Comparison of ENCODE assay signal across 6 cellular contexts in genomic region chr12:1099618-1100017, GRCh38.
DNase-seq lines count a peak whose midpoint lies in the region; ATAC-seq and TF ChIP-seq lines count a peak whose summit lies in the region.
"Not testable (repeated sequence)": the region's sequence is repeated elsewhere in the genome, so short reads cannot be mapped to it uniquely, and the experiment has no call there.

No MANE protein-coding gene starts in this region.

- peaks cover 30% of the 10 kb centered on the region for H3K4me1 Mint-ChIP-seq in activated T-helper 1 cell treated with anti-CD3 and anti-CD28 coated beads, Interleukin-12 subunit alpha, Interleukin-12 subunit beta, Interleukin-2, Interleukin-4 antibody, amounts not matched to agents 30 ng/mL and 10 ng/mL and 1 ng/mL, durations not matched to agents 14 hours and 24 hours and 36 hours (ENCODE audit: low read depth)
- peaks cover 57% of the 10 kb centered on the region for H3K4me1 Mint-ChIP-seq in stimulated activated naive CD8-positive, alpha-beta T cell treated with anti-CD3 and anti-CD28 coated beads, Interleukin-15, amount 100 ng/mL, for 72 hours

- H4K20me1 ChIP-seq in OCI-LY3 (ENCODE audit: insufficient read depth, low read length), result peaks cover 19% of the 10 kb centered on the region; the same call in 1 of the 2 replicates

- ATAC-seq in activated naive CD4-positive, alpha-beta T cell treated with anti-CD3 and anti-CD28 coated beads, Interleukin-2, amount 50 U/mL, for 72 hours, result peak; percentile 58 to 61
- peak; percentile 21 for ATAC-seq in stimulated activated naive CD8-positive, alpha-beta T cell treated with anti-CD3 and anti-CD28 coated beads, Interleukin-15, amount 100 ng/mL, for 72 hours

- H3K9ac ChIP-seq in OCI-LY3 (ENCODE audit: low read length), result not testable (repeated sequence)

- DNase-seq in activated T-helper 1 cell treated with anti-CD3 and anti-CD28 coated beads, Interleukin-12 subunit alpha, Interleukin-12 subunit beta, Interleukin-2, Interleukin-4 antibody, amounts not matched to agents 30 ng/mL and 10 ng/mL and 1 ng/mL, durations not matched to agents 14 hours and 24 hours and 36 hours (ENCODE audit: low spot score); activated naive CD4-positive, alpha-beta T cell treated with anti-CD3 and anti-CD28 coated beads, Interleukin-2, amount 50 U/mL, for 72 hours (ENCODE audit: low spot score in 2 of 2); cardiac muscle cell (ENCODE audit: low read depth in 1 of 2, low spot score in 1 of 2); stimulated activated naive CD8-positive, alpha-beta T cell treated with anti-CD3 and anti-CD28 coated beads, Interleukin-15, amount 100 ng/mL, for 72 hours: not testable (repeated sequence)

- peak overlapping the region; percentile 13 for H3K4me2 ChIP-seq in OCI-LY3 (ENCODE audit: low read length)

- H3K4me3 Mint-ChIP-seq in activated T-helper 1 cell treated with anti-CD3 and anti-CD28 coated beads, Interleukin-12 subunit alpha, Interleukin-12 subunit beta, Interleukin-2, Interleukin-4 antibody, amounts not matched to agents 30 ng/mL and 10 ng/mL and 1 ng/mL, durations not matched to agents 14 hours and 24 hours and 36 hours, result not testable (repeated sequence)
- H3K4me3 Mint-ChIP-seq in stimulated activated naive CD8-positive, alpha-beta T cell treated with anti-CD3 and anti-CD28 coated beads, Interleukin-15, amount 100 ng/mL, for 72 hours, result peak overlapping the region in 1 of 2 donors; percentile 49

- intact Hi-C loops in activated T-helper 1 cell treated with anti-CD3 and anti-CD28 coated beads, Interleukin-12 subunit alpha, Interleukin-12 subunit beta, Interleukin-2, Interleukin-4 antibody, amounts not matched to agents 30 ng/mL and 10 ng/mL and 1 ng/mL, durations not matched to agents 14 hours and 24 hours and 36 hours (cut with micrococcal nuclease), result loop anchor here (5.0 kb wide), 1 partner anchor 107 kb away; the partner anchor contains the start of gene ERC1

- POLR2A ChIA-PET in HEK293 (lab: Yijun Ruan, JAX), result not testable (repeated sequence)

- H3K27ac Mint-ChIP-seq in activated T-helper 1 cell treated with anti-CD3 and anti-CD28 coated beads, Interleukin-12 subunit alpha, Interleukin-12 subunit beta, Interleukin-2, Interleukin-4 antibody, amounts not matched to agents 30 ng/mL and 10 ng/mL and 1 ng/mL, durations not matched to agents 14 hours and 24 hours and 36 hours, result peak overlapping the region; percentile 37
- H3K27ac Mint-ChIP-seq in activated naive CD4-positive, alpha-beta T cell treated with anti-CD3 and anti-CD28 coated beads, Interleukin-2, amount 50 U/mL, for 72 hours, result peak overlapping the region; percentile 10 to 76
- H3K27ac Mint-ChIP-seq in stimulated activated naive CD8-positive, alpha-beta T cell treated with anti-CD3 and anti-CD28 coated beads, Interleukin-15, amount 100 ng/mL, for 72 hours, result not testable (repeated sequence)

- H3K4me1 ChIP-seq in HEK293 (ENCODE audit: control insufficient read depth, insufficient read depth, low read length), result not testable (repeated sequence)
- peaks cover 21% of the 10 kb centered on the region for H3K4me1 ChIP-seq in OCI-LY3 (ENCODE audit: low read length)
- peaks cover 49% of the 10 kb centered on the region for H3K4me1 ChIP-seq in cardiac muscle cell (ENCODE audit: low read depth)

- not testable (repeated sequence) for H2AFZ ChIP-seq in OCI-LY3 (ENCODE audit: low read depth, low read length)

- peaks cover 33% of the 10 kb centered on the region for H3K79me2 ChIP-seq in OCI-LY3 (ENCODE audit: low read length)

- H3K9me3 ChIP-seq in HEK293 (ENCODE audit: control insufficient read depth, insufficient read depth, low read depth, low read length); OCI-LY3 (ENCODE audit: insufficient read depth, low read length); cardiac muscle cell (ENCODE audit: low read depth): not testable (repeated sequence)

- CTCF ChIA-PET in HEK293 (lab: Yijun Ruan, JAX), result not testable (repeated sequence)

- H3K36me3 Mint-ChIP-seq in activated T-helper 1 cell treated with anti-CD3 and anti-CD28 coated beads, Interleukin-12 subunit alpha, Interleukin-12 subunit beta, Interleukin-2, Interleukin-4 antibody, amounts not matched to agents 30 ng/mL and 10 ng/mL and 1 ng/mL, durations not matched to agents 14 hours and 24 hours and 36 hours (ENCODE audit: low read depth); activated naive CD4-positive, alpha-beta T cell treated with anti-CD3 and anti-CD28 coated beads, Interleukin-2, amount 50 U/mL, for 72 hours: not testable (repeated sequence)

- not testable (repeated sequence) for H3K9me3 Mint-ChIP-seq in activated T-helper 1 cell treated with anti-CD3 and anti-CD28 coated beads, Interleukin-12 subunit alpha, Interleukin-12 subunit beta, Interleukin-2, Interleukin-4 antibody, amounts not matched to agents 30 ng/mL and 10 ng/mL and 1 ng/mL, durations not matched to agents 14 hours and 24 hours and 36 hours; activated naive CD4-positive, alpha-beta T cell treated with anti-CD3 and anti-CD28 coated beads, Interleukin-2, amount 50 U/mL, for 72 hours; stimulated activated naive CD8-positive, alpha-beta T cell treated with anti-CD3 and anti-CD28 coated beads, Interleukin-15, amount 100 ng/mL, for 72 hours

- H3K4me3 ChIP-seq in HEK293 (ENCODE audit: low read depth, low read length); OCI-LY3 (ENCODE audit: low read length); cardiac muscle cell: not testable (repeated sequence)

- TF ChIP-seq CTCF in HEK293 (tag by site-specific recombination; IDR thresholded peaks at IDR 0.05); OCI-LY3 (IDR thresholded peaks at IDR 0.05; ENCODE audit: low read depth, low read length); cardiac muscle cell (IDR thresholded peaks at IDR 0.05; ENCODE audit: low read depth, low read length): not testable (repeated sequence)

- not testable (repeated sequence) for H3K27me3 Mint-ChIP-seq in activated T-helper 1 cell treated with anti-CD3 and anti-CD28 coated beads, Interleukin-12 subunit alpha, Interleukin-12 subunit beta, Interleukin-2, Interleukin-4 antibody, amounts not matched to agents 30 ng/mL and 10 ng/mL and 1 ng/mL, durations not matched to agents 14 hours and 24 hours and 36 hours (ENCODE audit: insufficient read depth); stimulated activated naive CD8-positive, alpha-beta T cell treated with anti-CD3 and anti-CD28 coated beads, Interleukin-15, amount 100 ng/mL, for 72 hours

- H3K27me3 ChIP-seq in OCI-LY3 (ENCODE audit: low read depth, low read length); cardiac muscle cell: not testable (repeated sequence)

- H3K27ac ChIP-seq in HEK293 (ENCODE audit: extremely low read depth, low read depth, low read length); OCI-LY3 (ENCODE audit: low read length): not testable (repeated sequence)
- peak overlapping the region; percentile 58 for H3K27ac ChIP-seq in cardiac muscle cell

- not testable (repeated sequence) for H3K36me3 ChIP-seq in HEK293 (ENCODE audit: control insufficient read depth in 2 of 2, insufficient read depth in 1 of 2, low read length in 2 of 2); OCI-LY3 (replicated peaks; ENCODE audit: low read depth, low read length); cardiac muscle cell

TF ChIP-seq in HEK293, 187 proteins besides CTCF, POLR2A, EP300 and RAD21:
- peak; percentile 38; the same call in 1 of the 2 replicates for TF ChIP-seq ZNF362 (tag by site-specific recombination; IDR thresholded peaks at IDR 0.05)
